Comparison of ENCODE assay signal across 21 cellular contexts in the genomic region with DNA sequence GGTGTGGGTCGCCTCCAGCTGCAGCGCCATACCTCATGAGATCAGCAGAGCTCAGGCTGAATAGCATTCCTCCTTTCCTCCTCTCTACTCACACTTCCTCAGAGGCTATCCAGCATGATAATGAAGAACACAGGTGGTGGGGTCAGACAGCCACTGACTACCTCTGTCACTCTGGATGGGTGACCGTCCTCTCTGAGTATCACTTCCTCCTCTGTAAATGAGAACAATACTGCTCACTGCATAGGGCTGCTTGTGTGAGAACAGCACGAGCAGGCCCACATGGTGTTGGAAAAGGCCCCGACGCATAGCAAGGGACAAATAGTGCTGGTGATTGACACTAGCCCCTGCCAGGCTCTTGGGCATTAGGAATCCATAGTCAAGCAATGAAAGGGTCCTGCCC.
"Had no signal": no experiment of that assay in that cellular context is flagged by ENCODE, and none has a peak within 500 bp of the region (broad histone marks: within the 10 kb centered on the region; RNA-seq: fewer than 3 reads in every experiment).

No MANE protein-coding gene starts in this region.

- ATAC-seq: activated CD8-positive, alpha-beta memory T cell treated with anti-CD3 and anti-CD28 coated beads, Interleukin-2, amount 10 ng/mL, durations not matched to agents 7 days and 5 days; activated CD8-positive, alpha-beta T cell treated with anti-CD3 and anti-CD28 coated beads for 36 hours; activated naive CD8-positive, alpha-beta T cell treated with anti-CD3 and anti-CD28 coated beads, Interleukin-2, amount 50 U/mL, for 24 hours; heart left ventricle; left lung; naive thymus-derived CD4-positive, alpha-beta T cell; T-helper 17 cell had no signal

- DNase-seq: activated CD4-positive, alpha-beta T cell treated with anti-CD3 and anti-CD28 coated beads, Interleukin-2, amount 10 ng/mL, durations not matched to agents 7 days and 5 days; activated CD8-positive, alpha-beta memory T cell treated with anti-CD3 and anti-CD28 coated beads, Interleukin-2, amount 10 ng/mL, durations not matched to agents 7 days and 5 days; activated CD8-positive, alpha-beta T cell treated with anti-CD3 and anti-CD28 coated beads for 36 hours; activated gamma-delta T cell; activated naive CD4-positive, alpha-beta T cell treated with anti-CD3 and anti-CD28 coated beads, Interleukin-2, amount 50 U/mL, for 16 hours; activated naive CD8-positive, alpha-beta T cell treated with anti-CD3 and anti-CD28 coated beads, Interleukin-2, amount 50 U/mL, for 24 hours; activated T-cell treated with anti-CD3 and anti-CD28 coated beads for 4 hours; anterior cingulate cortex; effector CD4-positive, alpha-beta T cell; heart left ventricle; kidney; left lung; naive thymus-derived CD4-positive, alpha-beta T cell; retina; stimulated activated CD4-positive, alpha-beta T cell treated with anti-CD3 and anti-CD28 coated beads, Interleukin-4, amount 100 ng/mL, for 24 hours; substantia nigra; T-helper 17 cell; tibial artery had no signal

- H3K36me3 ChIP-seq: heart left ventricle, left lung, neural progenitor cell, tibial artery had no signal

- FAIRE-seq: endometrium, kidney had no signal

- H3K4me3 ChIP-seq: heart left ventricle, left lung, lung, neural progenitor cell, tibial artery had no signal

- H2AFZ ChIP-seq: neural progenitor cell had no signal

- H3K27ac ChIP-seq: heart left ventricle, left lung, neural progenitor cell, tibial artery had no signal

- H3K9me3 ChIP-seq: heart left ventricle, tibial artery had no signal

- H3K4me2 ChIP-seq: neural progenitor cell had no signal

- H3K4me1 ChIP-seq: left lung, tibial artery had no signal

- H3K27me3 ChIP-seq: heart left ventricle, left lung, neural progenitor cell, tibial artery had no signal
